ENCODE assay signal across 8 cellular contexts in the genomic region with DNA sequence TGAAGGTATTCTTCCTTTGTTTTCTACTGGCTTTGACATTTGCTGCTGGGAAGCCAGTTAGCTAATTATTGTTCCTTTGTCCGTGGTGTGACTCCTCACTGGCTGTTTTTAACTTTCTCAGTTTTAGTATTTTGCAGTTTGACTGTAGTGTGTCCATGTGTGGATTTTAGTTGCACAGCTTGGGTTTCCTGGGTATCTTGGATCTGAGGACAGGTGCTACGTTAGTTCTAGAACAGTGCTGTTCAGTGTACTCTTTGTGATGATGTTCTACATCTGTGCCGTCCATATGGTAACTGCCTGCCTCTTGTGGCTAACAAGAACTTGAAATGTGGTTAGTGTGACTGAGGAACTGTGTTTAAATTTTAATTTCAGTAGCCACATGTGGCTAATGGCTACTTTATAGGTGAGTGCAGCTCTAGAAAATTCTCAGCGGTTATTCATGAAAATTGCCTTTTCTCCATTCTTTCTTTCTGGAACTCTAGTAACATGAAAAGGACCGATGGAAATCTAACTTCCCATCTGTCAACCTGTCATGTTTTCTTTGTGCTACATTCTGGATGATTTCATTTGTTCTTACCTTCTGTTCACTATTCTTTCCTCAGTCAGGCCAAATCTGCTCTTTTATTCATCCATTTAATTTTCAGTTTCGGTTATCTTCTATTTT. TPM values are rescaled to one million over a fixed set of nuclear protein-coding genes. Genes with fewer than 3 reads are reported as not detected.
DNase-seq lines count a peak whose midpoint lies in the region; ATAC-seq and TF ChIP-seq lines count a peak whose summit lies in the region.

No MANE protein-coding gene starts in this region.

- 82% methylated on average over 6 of the region's 6 CpGs for WGBS in right cardiac atrium
- 79 to 81% methylated on average over 6 of the region's 6 CpGs for WGBS in body of pancreas, 2 donors

- no peak for TF ChIP-seq CTCF in CD4-positive, alpha-beta T cell (IDR thresholded peaks at IDR 0.05)
- no peak for TF ChIP-seq CTCF in body of pancreas (IDR thresholded peaks at IDR 0.05)
- no peak for TF ChIP-seq CTCF in Caco-2 (IDR thresholded peaks at IDR 0.05; ENCODE audit: insufficient read depth in 1 of 2, low read depth in 1 of 2, low read length in 1 of 2, severe bottlenecking in 1 of 2, unreplicated experiment in 1 of 2)

- no peaks in the 10 kb centered on the region for H3K36me3 ChIP-seq in body of pancreas (replicated peaks in 1 of 2; ENCODE audit: insufficient read depth in 1 of 2, low read depth in 2 of 2)
- no peaks in the 10 kb centered on the region for H3K36me3 ChIP-seq in Caco-2 (ENCODE audit: control insufficient read depth, insufficient read depth, low read length)

- H3K27me3 Mint-ChIP-seq in CD4-positive, alpha-beta T cell = no peaks in the 10 kb centered on the region
- no peaks in the 10 kb centered on the region for H3K27me3 Mint-ChIP-seq in Caco-2 (ENCODE audit: insufficient read depth, unreplicated experiment)

- DNase-seq in CD4-positive, alpha-beta T cell = no peak
- DNase-seq in cerebellum (ENCODE audit: low spot score) (peak; percentile 22), T-helper 1 cell (no peak), right cardiac atrium (no peak), body of pancreas (no peak), Caco-2 (no peak)

- POLR2A ChIA-PET in CD4-positive, alpha-beta T cell (lab: Charles Lee) = no interaction called here
- POLR2A ChIA-PET in Caco-2 (lab: Charles Lee) = no interaction called here

- H3K4me1 Mint-ChIP-seq in CD4-positive, alpha-beta T cell (ENCODE audit: low read depth) = peaks cover 76% of the 10 kb centered on the region
- H3K4me1 Mint-ChIP-seq in Caco-2 (ENCODE audit: low read depth, unreplicated experiment) = peaks cover 3% of the 10 kb centered on the region

- TF ChIP-seq POLR2A in body of pancreas (IDR thresholded peaks at IDR 0.05) = no peak

- H3K27ac Mint-ChIP-seq in CD4-positive, alpha-beta T cell = peak overlapping the region; percentile 24
- no peak overlapping the region for H3K27ac Mint-ChIP-seq in Caco-2 (ENCODE audit: unreplicated experiment)

- CTCF ChIA-PET in CD4-positive, alpha-beta T cell (lab: Charles Lee) = interaction anchor here (1.0 to 1.8 kb wide), 4 partner anchors 10 to 161 kb away, joined by 3 to 4 read pairs (median 4); no protein-coding TSS in a partner anchor
- CTCF ChIA-PET in Caco-2 (lab: Charles Lee) = interaction anchor here (0.6 kb wide), 1 partner anchor 82 kb away, joined by 3 read pairs; no protein-coding TSS in a partner anchor

- intact Hi-C loops in CD4-positive, alpha-beta T cell (cut with DNase I, micrococcal nuclease) = no loop called here
- intact Hi-C loops in right cardiac atrium (cut with DNase I) = no loop called here
- intact Hi-C loops in body of pancreas (cut with DNase I) = no loop called here
- intact Hi-C loops in Caco-2 (cut with micrococcal nuclease; ENCODE audit: unreplicated experiment) = no loop called here

- H3K4me1 ChIP-seq in right cardiac atrium (ENCODE audit: control insufficient read depth, insufficient read depth, low read length) (peaks cover 13% of the 10 kb centered on the region), body of pancreas (peaks cover 21% of the 10 kb centered on the region), Caco-2 (peaks cover 16% of the 10 kb centered on the region)

- no peaks in the 10 kb centered on the region for H3K27me3 ChIP-seq in CD4-positive, alpha-beta T cell (ENCODE audit: control insufficient read depth, insufficient read depth, low read length)
- H3K27me3 ChIP-seq in right cardiac atrium (ENCODE audit: control insufficient read depth, insufficient read depth) (no peaks in the 10 kb centered on the region), body of pancreas (no peaks in the 10 kb centered on the region), Caco-2 (replicated peaks; ENCODE audit: control insufficient read depth, insufficient read depth, low read length) (no peaks in the 10 kb centered on the region)

- BruUV-seq in Caco-2 (replicated peaks; lab: Mats Ljungman, UMichigan) = no TSS peak

- no peak overlapping the region for H3K27ac ChIP-seq in CD4-positive, alpha-beta T cell (ENCODE audit: low read depth, low read length)
- H3K27ac ChIP-seq in right cardiac atrium (ENCODE audit: low read length) = no peak overlapping the region
- no peak overlapping the region for H3K27ac ChIP-seq in body of pancreas

- no peaks in the 10 kb centered on the region for H3K9me3 Mint-ChIP-seq in CD4-positive, alpha-beta T cell
- no peaks in the 10 kb centered on the region for H3K9me3 Mint-ChIP-seq in Caco-2 (ENCODE audit: unreplicated experiment)

- H3K36me3 Mint-ChIP-seq in CD4-positive, alpha-beta T cell (ENCODE audit: low read depth) = peaks cover 5% of the 10 kb centered on the region
- no peaks in the 10 kb centered on the region for H3K36me3 Mint-ChIP-seq in Caco-2 (ENCODE audit: insufficient read depth, unreplicated experiment)

- H3K4me3 ChIP-seq in right cardiac atrium (ENCODE audit: low read length) (no peak overlapping the region), body of pancreas (no peak overlapping the region), Caco-2 (ENCODE audit: low read depth, low read length) (no peak overlapping the region)

- no peaks in the 10 kb centered on the region for H3K9me3 ChIP-seq in CD4-positive, alpha-beta T cell (ENCODE audit: control insufficient read depth, low read length)
- H3K9me3 ChIP-seq in right cardiac atrium (ENCODE audit: control insufficient read depth, low read length) (no peaks in the 10 kb centered on the region), body of pancreas (no peaks in the 10 kb centered on the region), Caco-2 (no peaks in the 10 kb centered on the region; the same call in 1 of the 2 replicates)

- ATAC-seq in CD4-positive, alpha-beta T cell (ENCODE audit: poor library complexity) = no peak
- peak; percentile 96 for ATAC-seq in GM19468 (IDR thresholded peaks at IDR 0.05; ENCODE audit: extremely low read depth, unreplicated experiment)
- ATAC-seq in HG03442 (IDR thresholded peaks at IDR 0.05; ENCODE audit: unreplicated experiment) = peak; percentile 94
- no peak for ATAC-seq in right cardiac atrium
- ATAC-seq in body of pancreas = no peak

- H3K4me3 Mint-ChIP-seq in CD4-positive, alpha-beta T cell = peak overlapping the region; percentile 42
- H3K4me3 Mint-ChIP-seq in Caco-2 (ENCODE audit: unreplicated experiment) = no peak overlapping the region

RNA-seq across cellular contexts. Expression of gene SNX9, which starts 7.4 kb away (rescaled TPM):
- total RNA-seq in CD4-positive, alpha-beta T cell = 10 to 100 TPM; 46.6 to 48.5 TPM
- total RNA-seq in cerebellum = 13.3 TPM
- total RNA-seq in right cardiac atrium = 10 to 100 TPM; 33.0 to 41.9 (median 38.7) TPM
- polyA plus RNA-seq in right cardiac atrium = 24.1 TPM
- 10 to 100 TPM; 19.8 to 24.1 TPM for total RNA-seq in body of pancreas
- total RNA-seq in Caco-2 (2022) = 27.4 and 29.5 TPM in 2 replicates

Comparison
In these comparisons a context has a peak if more than half of its experiments do, and no peak if none do; other contexts are left out.
1. ATAC-seq: peak in GM19468 (single experiment) and HG03442 (single experiment); none in CD4-positive, alpha-beta T cell (single experiment), right cardiac atrium (0 of 2) and body of pancreas (single experiment).